In genomic region chr3:146757759-146758158, GRCh38 we compare ENCODE assay signal across 34 cellular contexts.
"Had no signal": no experiment of that assay in that cellular context is flagged by ENCODE, and none has a peak within 500 bp of the region (broad histone marks: within the 10 kb centered on the region; RNA-seq: fewer than 3 reads in every experiment).

No MANE protein-coding gene starts in this region.

- H3K9me3 ChIP-seq: MG63 had no signal

- H3K27me3 ChIP-seq: MG63 had no signal

- H3K4me3 ChIP-seq: MG63 had no signal

- H3K36me3 ChIP-seq: MG63 had no signal

- DNase-seq: Karpas-422, Kasumi-1, MG63, MM.1S, MV-4-11, NCI-H1048, NCI-H1092, NCI-H1092 treated with DMSO at 0.1 percent for 48 hours, NCI-H1105, NCI-H1105 treated with DMSO at 0.1 percent for 48 hours, NCI-H1417, NCI-H1417 treated with DMSO at 0.1 percent for 48 hours, NCI-H1436, NCI-H1436 treated with DMSO at 0.1 percent for 48 hours, NCI-H146, NCI-H1694, NCI-H1694 treated with DMSO at 0.1 percent for 48 hours, NCI-H187, NCI-H187 treated with DMSO at 0.1 percent for 48 hours, NCI-H1930, NCI-H2029, NCI-H2029 treated with DMSO at 0.1 percent for 48 hours, NCI-H2081, NCI-H2081 treated with DMSO at 0.1 percent for 48 hours, NCI-H2107, NCI-H2171, NCI-H2171 treated with DMSO at 0.1 percent for 48 hours, NCI-H2227 treated with DMSO at 0.1 percent for 48 hours, NCI-H226, NCI-H345, NCI-H446, NCI-H446 treated with DMSO at 0.1 percent for 48 hours, NCI-H510A, NCI-H510A treated with DMSO at 0.1 percent for 48 hours had no signal
